ENCODE assay signal across 14 cellular contexts in genomic region chr9:129198737-129199435, GRCh38. TPM values are rescaled to one million over a fixed set of nuclear protein-coding genes. Genes with fewer than 3 reads are reported as not detected.
DNase-seq lines count a peak whose midpoint lies in the region; ATAC-seq and TF ChIP-seq lines count a peak whose summit lies in the region.
"Had no signal": no experiment of that assay in that cellular context is flagged by ENCODE, and none has a peak within 500 bp of the region (broad histone marks: within the 10 kb centered on the region; RNA-seq: fewer than 3 reads in every experiment).

No MANE protein-coding gene starts in this region.

- no peak for DNase-seq in T-helper 2 cell treated with Interferon-gamma antibody and Interleukin-4, amounts not matched to agents 5 μg/mL and 100 μg/mL, for 36 hours (ENCODE audit: low spot score)
- DNase-seq in T-helper 2 cell (no peak), neural progenitor cell (ENCODE audit: low spot score) (no peak), tibial artery (no peak), mucosa of gallbladder (ENCODE audit: low spot score) (no peak), NCI-H1436 (lab: John Stamatoyannopoulos, UW) (no peak)
- DNase-seq: activated CD4-positive, alpha-beta T cell treated with anti-CD3 and anti-CD28 coated beads, Interleukin-2, amount 50 U/mL, for 48 hours; activated naive CD4-positive, alpha-beta T cell treated with anti-CD3 and anti-CD28 coated beads, Interleukin-2, amount 10 ng/mL, durations not matched to agents 7 days and 5 days; NCI-H446; T-helper 17 cell had no signal

- no peak overlapping the region for H3K4me3 Mint-ChIP-seq in T-helper 2 cell treated with Interferon-gamma antibody and Interleukin-4, amounts not matched to agents 5 μg/mL and 100 μg/mL, for 36 hours
- H3K4me3 Mint-ChIP-seq in neural progenitor cell, result peak overlapping the region; percentile 17
- H3K4me3 Mint-ChIP-seq: activated naive CD4-positive, alpha-beta T cell treated with anti-CD3 and anti-CD28 coated beads, Interleukin-2, amount 10 ng/mL, durations not matched to agents 7 days and 5 days; T-helper 17 cell had no signal

- WGBS in esophagus, 2 donors, result 50 to 63% methylated on average over 19 of the region's 19 CpGs

- peaks cover 0 to 11% of the 10 kb centered on the region in 2 donors for H3K4me1 ChIP-seq in esophagus (ENCODE audit: control insufficient read depth in 2 of 2, insufficient read depth in 2 of 2, low read length in 1 of 2)
- peaks cover 2% of the 10 kb centered on the region for H3K4me1 ChIP-seq in neural progenitor cell
- H3K4me1 ChIP-seq in tibial artery, result peaks cover 4 to 24% (median 15%) of the 10 kb centered on the region in 4 donors

- no peaks in the 10 kb centered on the region for H4K20me1 ChIP-seq in neural progenitor cell (ENCODE audit: low read depth)

- no peaks in the 10 kb centered on the region for H3K36me3 Mint-ChIP-seq in T-helper 2 cell treated with Interferon-gamma antibody and Interleukin-4, amounts not matched to agents 5 μg/mL and 100 μg/mL, for 36 hours (ENCODE audit: low read depth)
- no peaks in the 10 kb centered on the region for H3K36me3 Mint-ChIP-seq in neural progenitor cell
- H3K36me3 Mint-ChIP-seq: activated naive CD4-positive, alpha-beta T cell treated with anti-CD3 and anti-CD28 coated beads, Interleukin-2, amount 10 ng/mL, durations not matched to agents 7 days and 5 days had no signal

- H3K79me2 ChIP-seq in neural progenitor cell (ENCODE audit: low read depth), result no peaks in the 10 kb centered on the region

- no peak overlapping the region for H2AFZ ChIP-seq in neural progenitor cell (replicated peaks)

- no peak for TF ChIP-seq CTCF in neural progenitor cell (IDR thresholded peaks at IDR 0.05)
- no peak for TF ChIP-seq CTCF in tibial artery (IDR thresholded peaks at IDR 0.05)

- peaks cover 5% of the 10 kb centered on the region for H3K4me1 Mint-ChIP-seq in T-helper 2 cell treated with Interferon-gamma antibody and Interleukin-4, amounts not matched to agents 5 μg/mL and 100 μg/mL, for 36 hours (ENCODE audit: low read depth)
- H3K4me1 Mint-ChIP-seq in neural progenitor cell, result peaks cover 19% of the 10 kb centered on the region

- intact Hi-C loops in tibial artery (cut with DNase I; ENCODE audit: low total_unique reads), result no loop called here

- H3K4me2 ChIP-seq in neural progenitor cell, result peak overlapping the region; percentile 25

- H3K9me3 ChIP-seq in esophagus (ENCODE audit: control insufficient read depth in 2 of 2, insufficient read depth in 1 of 2, low read depth in 1 of 2, low read length in 1 of 2), result no peaks in the 10 kb centered on the region
- no peaks in the 10 kb centered on the region for H3K9me3 ChIP-seq in neural progenitor cell (ENCODE audit: low read depth)
- H3K9me3 ChIP-seq in tibial artery, result no peaks in the 10 kb centered on the region

- H3K4me3 ChIP-seq in esophagus (ENCODE audit: low read depth in 1 of 2, low read length in 2 of 2) (no peak overlapping the region), neural progenitor cell (no peak overlapping the region), tibial artery (peak overlapping the region; percentile 13 to 21)
- H3K4me3 ChIP-seq: lung had no signal

- H3K27ac ChIP-seq in esophagus (ENCODE audit: low read depth in 2 of 2, low read length in 1 of 2) (peak overlapping the region; percentile 69 to 77), neural progenitor cell (no peak overlapping the region), tibial artery (peak overlapping the region; percentile 71 to 74)
- H3K27ac ChIP-seq: 22Rv1 had no signal

- H3K36me3 ChIP-seq in esophagus (ENCODE audit: control insufficient read depth in 2 of 2, insufficient read depth in 2 of 2, low read length in 1 of 2) (no peaks in the 10 kb centered on the region), neural progenitor cell (no peaks in the 10 kb centered on the region), tibial artery (no peaks in the 10 kb centered on the region)

- no peaks in the 10 kb centered on the region for H3K9me3 Mint-ChIP-seq in T-helper 2 cell treated with Interferon-gamma antibody and Interleukin-4, amounts not matched to agents 5 μg/mL and 100 μg/mL, for 36 hours
- no peaks in the 10 kb centered on the region for H3K9me3 Mint-ChIP-seq in neural progenitor cell
- H3K9me3 Mint-ChIP-seq: activated naive CD4-positive, alpha-beta T cell treated with anti-CD3 and anti-CD28 coated beads, Interleukin-2, amount 10 ng/mL, durations not matched to agents 7 days and 5 days had no signal

- no peaks in the 10 kb centered on the region for H3K27me3 ChIP-seq in esophagus (ENCODE audit: control insufficient read depth in 1 of 2, insufficient read depth in 2 of 2, low read length in 2 of 2)
- peaks cover 27% of the 10 kb centered on the region for H3K27me3 ChIP-seq in neural progenitor cell
- H3K27me3 ChIP-seq in tibial artery, result no peaks in the 10 kb centered on the region

- H3F3A ChIP-seq in neural progenitor cell (ENCODE audit: low read depth), result peaks cover 11% of the 10 kb centered on the region

- H3K9ac ChIP-seq in neural progenitor cell, result no peak overlapping the region

- no peak for ATAC-seq in HG03039 (IDR thresholded peaks at IDR 0.05; ENCODE audit: unreplicated experiment)
- ATAC-seq: T-helper 17 cell had no signal

- peaks cover 4% of the 10 kb centered on the region for H3K27me3 Mint-ChIP-seq in T-helper 2 cell treated with Interferon-gamma antibody and Interleukin-4, amounts not matched to agents 5 μg/mL and 100 μg/mL, for 36 hours (ENCODE audit: low read depth)
- H3K27me3 Mint-ChIP-seq in neural progenitor cell (ENCODE audit: insufficient read depth, low read depth), result peaks cover 11% of the 10 kb centered on the region

- peak overlapping the region; percentile 56 for H3K27ac Mint-ChIP-seq in T-helper 2 cell treated with Interferon-gamma antibody and Interleukin-4, amounts not matched to agents 5 μg/mL and 100 μg/mL, for 36 hours
- peak overlapping the region; percentile 94 for H3K27ac Mint-ChIP-seq in neural progenitor cell
- H3K27ac Mint-ChIP-seq: activated naive CD4-positive, alpha-beta T cell treated with anti-CD3 and anti-CD28 coated beads, Interleukin-2, amount 10 ng/mL, durations not matched to agents 7 days and 5 days; T-helper 17 cell had no signal

RNA-seq across cellular contexts. Expression of gene IER5L, which starts 20.8 kb away (rescaled TPM):
- polyA plus RNA-seq in esophagus, result 1 to 10 TPM; 5.4 to 8.4 TPM
- 12.2 and 32.7 TPM in 2 replicates for total RNA-seq in neural progenitor cell (ENCODE audit: low replicate concordance)
- total RNA-seq in mucosa of gallbladder, result 43.5 TPM

Comparison
In these comparisons a context has a peak if more than half of its experiments do, and no peak if none do; other contexts are left out.
1. H3K4me3 ChIP-seq: peak in tibial artery (2 of 2); none in esophagus (0 of 2) and neural progenitor cell (single experiment).